Comparison of ENCODE assay signal across 1 cellular context in genomic region chr14:64040044-64040443, GRCh38.
TF ChIP-seq lines count a peak whose summit lies in the region.

No MANE protein-coding gene starts in this region.

TF ChIP-seq in SK-N-SH treated with all-trans-retinoic acid at 6 μM for 48 hours, 23 proteins besides CTCF, POLR2A, EP300 and RAD21 (continued from another document):
- TF ChIP-seq TSHZ2 (CRISPR knock-in tag; IDR thresholded peaks at IDR 0.05) (no peak), ZNF8 (CRISPR knock-in tag; IDR thresholded peaks at IDR 0.05) (no peak), ZNF565 (CRISPR knock-in tag; conservative IDR thresholded peaks at IDR 0.05; ENCODE audit: low read depth) (no peak), BACH2 (CRISPR knock-in tag; IDR thresholded peaks at IDR 0.05; ENCODE audit: borderline replicate concordance) (no peak), PPARA (CRISPR knock-in tag; IDR thresholded peaks at IDR 0.05; ENCODE audit: borderline replicate concordance) (no peak), SNAI2 (CRISPR knock-in tag; IDR thresholded peaks at IDR 0.05) (no peak), TCF4 (CRISPR knock-in tag; IDR thresholded peaks at IDR 0.05; ENCODE audit: borderline replicate concordance) (no peak), CREB5 (CRISPR knock-in tag; IDR thresholded peaks at IDR 0.05; ENCODE audit: low read depth) (no peak), ARNTL (CRISPR knock-in tag; IDR thresholded peaks at IDR 0.05; ENCODE audit: borderline replicate concordance, low read depth) (no peak), RARB (CRISPR knock-in tag; IDR thresholded peaks at IDR 0.05) (no peak)
TF ChIP-seq in SK-N-SH treated with all-trans-retinoic acid at 6 μM for 48 hours: peak in this region for 0.
